Comparison of ENCODE assay signal across 16 cellular contexts in the genomic region with DNA sequence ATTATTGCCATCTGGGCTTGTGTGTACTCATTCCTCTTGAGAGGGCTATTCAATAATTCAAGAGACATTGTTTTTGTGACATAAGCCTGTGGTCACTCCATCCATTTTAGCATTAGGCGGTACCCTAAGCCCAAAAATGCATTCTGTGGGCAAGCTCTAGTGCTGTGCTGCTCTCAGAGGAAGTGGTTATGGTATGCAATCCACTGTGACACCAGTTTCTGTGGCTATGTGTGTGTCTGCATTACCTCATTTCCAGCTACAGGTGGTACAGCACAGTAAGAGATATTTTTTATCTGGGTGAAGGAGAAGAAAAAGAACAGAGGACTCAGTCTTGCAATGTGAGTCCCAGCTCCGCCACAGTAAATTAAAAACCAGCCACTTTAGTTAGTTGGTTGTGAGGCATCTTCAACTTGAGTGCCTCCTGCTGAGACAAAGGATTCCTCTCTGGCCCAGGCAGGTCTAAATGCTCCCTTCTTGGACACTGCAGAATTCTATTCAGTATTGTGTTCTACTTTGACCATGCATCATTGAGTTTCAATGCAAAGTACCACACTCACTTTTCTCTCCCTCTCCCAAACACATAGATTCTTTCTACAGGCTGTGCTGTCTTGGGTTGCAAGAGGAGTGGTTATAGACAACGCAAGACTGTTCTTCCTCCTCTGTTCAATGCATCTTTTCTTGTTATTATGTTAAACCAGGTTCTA.
DNase-seq lines count a peak whose midpoint lies in the region; ATAC-seq, FAIRE-seq and TF ChIP-seq lines count a peak whose summit lies in the region.
"Had no signal": no experiment of that assay in that cellular context is flagged by ENCODE, and none has a peak within 500 bp of the region (broad histone marks: within the 10 kb centered on the region; RNA-seq: fewer than 3 reads in every experiment).

No MANE protein-coding gene starts in this region.

- BruUV-seq in GM12878 (replicated peaks; lab: Mats Ljungman, UMichigan), result no TSS peak

- in situ Hi-C loops in GM12878 (cut with MboI), result no loop called here

- POLR2A ChIA-PET in GM12878 (lab: Charles Lee), result no interaction called here

- CTCF ChIA-PET in GM12878 (lab: Yijun Ruan, JAX), result no interaction called here

- WGBS in GM12878 (ENCODE audit: insufficient coverage, insufficient replicate concordance, low lambda C conversion rate, missing lambda C conversion rate), result 0% methylated on average over 3 of the region's 3 CpGs

- no peak for TF ChIP-seq EP300 in GM12878 (IDR thresholded peaks at IDR 0.05; ENCODE audit: borderline replicate concordance in 1 of 2, control insufficient read depth in 1 of 2, low read depth in 2 of 2, low read length in 2 of 2)

- no peak for FAIRE-seq in GM12878 (lab: Jason Lieb, UNC)

- no peaks in the 10 kb centered on the region for H3K27me3 ChIP-seq in GM12878 (replicated peaks in 1 of 2; ENCODE audit: control insufficient read depth in 2 of 2, insufficient read depth in 2 of 2, low read length in 1 of 2)
- H3K27me3 ChIP-seq: heart right ventricle, upper lobe of right lung had no signal

- TF ChIP-seq CTCF in GM12878 (IDR thresholded peaks at IDR 0.05 in 2 of 3, conservative IDR thresholded peaks at IDR 0.05 in 1 of 3; ENCODE audit: control insufficient read depth in 2 of 3, extremely low read depth in 1 of 3, insufficient read depth in 1 of 3, low read depth in 3 of 3, low read length in 3 of 3), result no peak

- H3K9ac ChIP-seq in GM12878 (ENCODE audit: control insufficient read depth, insufficient read depth, low read length), result no peak overlapping the region
- H3K9ac ChIP-seq: SK-N-SH had no signal

- ATAC-seq in GM18519 (IDR thresholded peaks at IDR 0.05; ENCODE audit: low FRiP score, unreplicated experiment), result peak; percentile 56
- ATAC-seq in HG02981 (IDR thresholded peaks at IDR 0.05; ENCODE audit: unreplicated experiment), result peak; percentile 84
- ATAC-seq in GM12878, result peak; percentile 93
- ATAC-seq in HG03280 (IDR thresholded peaks at IDR 0.05; ENCODE audit: unreplicated experiment), result no peak
- ATAC-seq: heart right ventricle, upper lobe of right lung had no signal

- no peaks in the 10 kb centered on the region for H3K9me3 ChIP-seq in GM12878 (replicated peaks; ENCODE audit: control insufficient read depth, insufficient read depth, low read length)
- H3K9me3 ChIP-seq: SK-N-SH, upper lobe of right lung had no signal

- no peak for TF ChIP-seq POLR2A in GM12878 (IDR thresholded peaks at IDR 0.05; ENCODE audit: low read depth, low read length)

- intact Hi-C loops in GM12878 (cut with micrococcal nuclease; ENCODE audit: unreplicated experiment), result no loop called here

- H3K27ac ChIP-seq in GM12878 (ENCODE audit: control insufficient read depth, insufficient read depth) (no peak overlapping the region), caudate nucleus (ENCODE audit: low read depth, low read length) (no peak overlapping the region)
- H3K27ac ChIP-seq: heart right ventricle, skin epidermis, upper lobe of right lung, WERI-Rb-1 had no signal

- TF ChIP-seq RAD21 in GM12878 (IDR thresholded peaks at IDR 0.05; ENCODE audit: insufficient read depth, low read depth, low read length), result no peak

- H3K4me1 ChIP-seq in GM12878 (ENCODE audit: control insufficient read depth, insufficient read depth, low read length), result no peaks in the 10 kb centered on the region
- H3K4me1 ChIP-seq: heart right ventricle, upper lobe of right lung had no signal

- DNase-seq in MV-4-11 (lab: John Stamatoyannopoulos, UW) (peak; percentile 96), GM12878 (ENCODE audit: low read depth, low spot score) (peak; percentile 8), kidney glomerular epithelial cell (lab: John Stamatoyannopoulos, UW) (no peak), caudate nucleus (lab: John Stamatoyannopoulos, UW) (no peak), NCI-H226 (no peak)
- DNase-seq: activated CD8-positive, alpha-beta memory T cell treated with anti-CD3 and anti-CD28 coated beads for 24 hours; heart right ventricle; NCI-H1105; SK-N-SH; stimulated activated naive CD4-positive, alpha-beta T cell; upper lobe of right lung; WERI-Rb-1 had no signal

- H3K4me2 ChIP-seq in GM12878 (ENCODE audit: control insufficient read depth, insufficient read depth), result no peak overlapping the region
- H3K4me2 ChIP-seq: SK-N-SH had no signal

- no peaks in the 10 kb centered on the region for H4K20me1 ChIP-seq in GM12878 (ENCODE audit: control insufficient read depth, insufficient read depth)

- no peaks in the 10 kb centered on the region for H3K36me3 ChIP-seq in GM12878 (ENCODE audit: control insufficient read depth in 2 of 2, insufficient read depth in 2 of 2, low read length in 1 of 2)
- H3K36me3 ChIP-seq: heart right ventricle, upper lobe of right lung, WERI-Rb-1 had no signal

- no peak overlapping the region for H3K4me3 ChIP-seq in GM12878
- H3K4me3 ChIP-seq: heart right ventricle, skin epidermis, upper lobe of right lung had no signal

- RAD21 ChIA-PET in GM12878 (lab: Charles Lee; ENCODE audit: unreplicated experiment), result no interaction called here

- H3K79me2 ChIP-seq in GM12878 (ENCODE audit: control insufficient read depth, insufficient read depth, low read length), result no peaks in the 10 kb centered on the region

- no peak overlapping the region for H2AFZ ChIP-seq in GM12878 (ENCODE audit: control insufficient read depth, low read depth, low read length)

- SMC1A ChIA-PET in GM12878 (lab: Charles Lee; ENCODE audit: uncharacterized antibody, unreplicated experiment), result no interaction called here

TF ChIP-seq in GM12878, 131 proteins besides CTCF, POLR2A, EP300 and RAD21:
- TF ChIP-seq IRF4 (IDR thresholded peaks at IDR 0.05; ENCODE audit: low read depth, low read length), result no peak
- no peak for TF ChIP-seq RCOR1 (conservative IDR thresholded peaks at IDR 0.05; ENCODE audit: low read depth, low read length)
- TF ChIP-seq RUNX3 (IDR thresholded peaks at IDR 0.05; ENCODE audit: low read length), result peak; percentile 66
TF ChIP-seq in GM12878: peak in this region for 1.

Comparison
In these comparisons a context has a peak if more than half of its experiments do, and no peak if none do; other contexts are left out.
1. DNase-seq: peak in MV-4-11 (single experiment) and GM12878 (single experiment); none in kidney glomerular epithelial cell (single experiment), caudate nucleus (0 of 61) and NCI-H226 (single experiment).